ENCODE assay signal across 30 cellular contexts in genomic region chr6:8749449-8749848, GRCh38.
"Had no signal": no experiment of that assay in that cellular context is flagged by ENCODE, and none has a peak within 500 bp of the region (broad histone marks: within the 10 kb centered on the region; RNA-seq: fewer than 3 reads in every experiment).

No MANE protein-coding gene starts in this region.

- H3K9me3 ChIP-seq: Peyer's patch, SJSA1 had no signal

- DNase-seq: activated B cell treated with CpG ODN at 0.5 μM for 24 hours; activated CD4-positive, alpha-beta memory T cell treated with anti-CD3 and anti-CD28 coated beads, Interleukin-2, amount 10 ng/mL, durations not matched to agents 7 days and 5 days; activated CD4-positive, alpha-beta T cell treated with anti-CD3 and anti-CD28 coated beads for 4 hours; activated CD4-positive, CD25-positive, alpha-beta regulatory T cell treated with anti-CD3 and anti-CD28 coated beads, Interleukin-2, amount 50 U/mL, for 72 hours; activated CD8-positive, alpha-beta memory T cell treated with anti-CD3 and anti-CD28 coated beads for 24 hours; activated CD8-positive, alpha-beta memory T cell treated with anti-CD3 and anti-CD28 coated beads, Interleukin-2, amount 10 ng/mL, durations not matched to agents 7 days and 5 days; activated CD8-positive, alpha-beta memory T cell treated with anti-CD3 and anti-CD28 coated beads, Interleukin-2, amount 50 U/mL, for 48 hours; activated effector memory CD4-positive, alpha-beta T cell treated with Interleukin-2 at 50 U/mL for 16 hours; activated naive CD4-positive, alpha-beta T cell treated with anti-CD3 and anti-CD28 coated beads, Interleukin-2, amount 10 ng/mL, durations not matched to agents 7 days and 5 days; activated naive CD8-positive, alpha-beta T cell treated with anti-CD3 and anti-CD28 coated beads, Interleukin-2, amount 50 U/mL, for 24 hours; activated T-cell treated with anti-CD3 and anti-CD28 coated beads, Interleukin-2, amount 50 U/mL, for 48 hours; anterior cingulate cortex; caudate nucleus; cerebellar nuclear complex; NCI-H1092 treated with DMSO at 0.1 percent for 48 hours; NCI-H1436; NCI-H1694; NCI-H2107; NCI-H510A; NCI-H774; Peyer's patch; RPMI8226; SHP77 treated with DMSO at 0.1 percent for 48 hours; SW 1271; T-helper 1 cell; T-helper 2 cell; T-helper 9 cell had no signal

- H3K4me1 ChIP-seq: Peyer's patch, SJSA1 had no signal

- H3K4me3 ChIP-seq: K562, Peyer's patch, SJSA1 had no signal

- H3K27me3 ChIP-seq: Peyer's patch, SJSA1 had no signal

- H3K27ac ChIP-seq: Peyer's patch, SJSA1, VCaP had no signal

- ATAC-seq: activated CD8-positive, alpha-beta memory T cell treated with anti-CD3 and anti-CD28 coated beads, Interleukin-2, amount 10 ng/mL, durations not matched to agents 7 days and 5 days; activated naive CD8-positive, alpha-beta T cell treated with anti-CD3 and anti-CD28 coated beads, Interleukin-2, amount 50 U/mL, for 24 hours; K562 had no signal

- H3K36me3 ChIP-seq: Peyer's patch, SJSA1 had no signal
